Comparison of ENCODE assay signal across 10 cellular contexts in genomic region chr1:206769331-206769731, GRCh38. TPM values are rescaled to one million over a fixed set of nuclear protein-coding genes. Genes with fewer than 3 reads are reported as not detected.
DNase-seq lines count a peak whose midpoint lies in the region; ATAC-seq and TF ChIP-seq lines count a peak whose summit lies in the region.
"Had no signal": no experiment of that assay in that cellular context is flagged by ENCODE, and none has a peak within 500 bp of the region (broad histone marks: within the 10 kb centered on the region; RNA-seq: fewer than 3 reads in every experiment).

No MANE protein-coding gene starts in this region.

- CTCF ChIA-PET in RWPE1 (lab: Yijun Ruan, JAX), result interaction anchor here (0.6 to 1.8 kb wide), 3 partner anchors 9 to 116 kb away, joined by 3 to 9 read pairs (median 3); no protein-coding TSS in a partner anchor

- H3K27me3 ChIP-seq in spleen (replicated peaks in 1 of 7) (no peaks in the 10 kb centered on the region), WERI-Rb-1 (ENCODE audit: insufficient read depth, low read depth, severe bottlenecking) (peaks cover 98% of the 10 kb centered on the region), suprapubic skin (peaks cover 15% of the 10 kb centered on the region)

- ATAC-seq in GM18861 (IDR thresholded peaks at IDR 0.05; ENCODE audit: unreplicated experiment) (peak; percentile 67), HG02610 (IDR thresholded peaks at IDR 0.05; ENCODE audit: unreplicated experiment) (peak; percentile 60)
- ATAC-seq: K562 had no signal

- TF ChIP-seq CTCF in spleen (IDR thresholded peaks at IDR 0.05 in 8 of 11, conservative IDR thresholded peaks at IDR 0.05 in 3 of 11) (no peak), RWPE1 (conservative IDR thresholded peaks at IDR 0.05; ENCODE audit: low read depth) (no peak), WERI-Rb-1 (IDR thresholded peaks at IDR 0.05; ENCODE audit: low read depth, low read length) (no peak), suprapubic skin (IDR thresholded peaks at IDR 0.05) (no peak)

- no peak for TF ChIP-seq EP300 in suprapubic skin (IDR thresholded peaks at IDR 0.05)

- POLR2A ChIA-PET in RWPE1 (lab: Yijun Ruan, JAX; ENCODE audit: low non-redundant PET), result no interaction called here

- peaks cover 48 to 95% (median 84%) of the 10 kb centered on the region in 6 donors for H3K4me1 ChIP-seq in spleen
- H3K4me1 ChIP-seq in suprapubic skin, result peaks cover 4% of the 10 kb centered on the region

- intact Hi-C loops in spleen (cut with DNase I; ENCODE audit: low total_unique reads), result no loop called here

- H3K9me3 ChIP-seq in spleen (no peaks in the 10 kb centered on the region), WERI-Rb-1 (ENCODE audit: severe bottlenecking) (peaks cover 10% of the 10 kb centered on the region), suprapubic skin (no peaks in the 10 kb centered on the region)

- TF ChIP-seq POLR2A in spleen (IDR thresholded peaks at IDR 0.05) (no peak), suprapubic skin (IDR thresholded peaks at IDR 0.05) (no peak)

- H3K27ac ChIP-seq in spleen (peak overlapping the region in 7 of 8 donors; percentile 22 to 83 (median 70)), RWPE1 (no peak overlapping the region), WERI-Rb-1 (no peak overlapping the region), suprapubic skin (no peak overlapping the region)

- DNase-seq in T-helper 2 cell (peak in 3 of 5 experiments; percentile 21 to 98 (median 59)), spleen (peak; percentile 84), RWPE1 (ENCODE audit: low spot score) (no peak), COR-L47 (lab: John Stamatoyannopoulos, UW) (no peak), WERI-Rb-1 (no peak), suprapubic skin (ENCODE audit: low spot score in 2 of 2) (no peak)

- H3K4me3 ChIP-seq in spleen (peak overlapping the region in 2 of 8 donors; percentile 4 to 35), WERI-Rb-1 (ENCODE audit: low read depth, low read length) (no peak overlapping the region), suprapubic skin (no peak overlapping the region)
- H3K4me3 ChIP-seq: K562 had no signal

- no peaks in the 10 kb centered on the region for H3K36me3 ChIP-seq in spleen
- H3K36me3 ChIP-seq in WERI-Rb-1, result no peaks in the 10 kb centered on the region
- H3K36me3 ChIP-seq in suprapubic skin, result no peaks in the 10 kb centered on the region

- 49 to 67% (median 61%) methylated on average over 5 to 6 of the region's 6 CpGs for WGBS in spleen, 5 donors
- 93% methylated on average over 6 of the region's 6 CpGs for WGBS in suprapubic skin

RNA-seq across cellular contexts. Expression of gene IL19, which starts 1.2 kb away (rescaled TPM):
- total RNA-seq in spleen, result 1 to 10 TPM in 1 of 7 donors, not detected in 6; 2.2 TPM
- polyA plus RNA-seq in spleen, result under 1 TPM in 2 of 3 donors, not detected in 1; 0.09 to 0.12 TPM
- total RNA-seq in suprapubic skin, result not detected
- total RNA-seq: endothelial cell of umbilical vein, K562 had no signal
- polyA plus RNA-seq: endothelial cell of umbilical vein, K562 had no signal

RNA-seq across cellular contexts. Expression of gene IL10, which starts 3.0 kb away (rescaled TPM):
- total RNA-seq in spleen (10 to 100 TPM in 1 of 7 donors, 1 to 10 TPM in 6; 3.0 to 23.2 (median 6.2) TPM), suprapubic skin (1 to 10 TPM in 2 of 4 donors, under 1 TPM in 1, not detected in 1; 0.49 to 1.6 (median 1.0) TPM)
- polyA plus RNA-seq in spleen, result 1 to 10 TPM; 3.8 to 5.7 (median 4.4) TPM
- total RNA-seq: endothelial cell of umbilical vein, K562 had no signal
- polyA plus RNA-seq: endothelial cell of umbilical vein had no signal

Comparison
In these comparisons a context has a peak if more than half of its experiments do, and no peak if none do; other contexts are left out.
1. DNase-seq: peak in T-helper 2 cell (3 of 5) and spleen (single experiment); none in RWPE1 (single experiment), COR-L47 (single experiment), WERI-Rb-1 (single experiment) and suprapubic skin (0 of 2).
2. H3K27ac ChIP-seq: peak in spleen (7 of 8); none in RWPE1 (single experiment), WERI-Rb-1 (single experiment) and suprapubic skin (single experiment).